Comparison of ENCODE assay signal across 22 cellular contexts in genomic region chr6:145204258-145204766, GRCh38.
"Had no signal": no experiment of that assay in that cellular context is flagged by ENCODE, and none has a peak within 500 bp of the region (broad histone marks: within the 10 kb centered on the region; RNA-seq: fewer than 3 reads in every experiment).

No MANE protein-coding gene starts in this region.

- H3K36me3 ChIP-seq: gastroesophageal sphincter, right atrium auricular region, sigmoid colon, stomach, thoracic aorta, uterus had no signal

- ATAC-seq: esophagus mucosa, gastroesophageal sphincter, left cardiac atrium, left ventricle myocardium superior had no signal

- H3K27me3 ChIP-seq: gastroesophageal sphincter, right atrium auricular region, sigmoid colon, stomach, uterus had no signal

- H3K4me3 ChIP-seq: coronary artery, gastroesophageal sphincter, right atrium auricular region, sigmoid colon, skin epidermis, stomach, thoracic aorta, uterus had no signal

- H3K9me3 ChIP-seq: gastroesophageal sphincter, right atrium auricular region, sigmoid colon, stomach, thoracic aorta, uterus had no signal

- H3K27ac ChIP-seq: coronary artery, gastroesophageal sphincter, parathyroid adenoma, right atrium auricular region, sigmoid colon, skin epidermis, stomach, thoracic aorta, uterus had no signal

- H3K4me1 ChIP-seq: right atrium auricular region, sigmoid colon, stomach, uterus had no signal

- DNase-seq: effector CD8-positive, alpha-beta T cell; glutamatergic neuron; immature natural killer cell; kidney; left cardiac atrium; left ventricle myocardium superior; mesendoderm; naive B cell; sigmoid colon; stimulated activated CD4-positive, alpha-beta T cell treated with anti-CD3 and anti-CD28 coated beads, Interleukin-2, amount 100 ng/mL, for 24 hours; stimulated activated naive CD4-positive, alpha-beta T cell; stomach; substantia nigra; trophoblast cell; uterus had no signal
